ENCODE assay signal across 33 cellular contexts in the genomic region with DNA sequence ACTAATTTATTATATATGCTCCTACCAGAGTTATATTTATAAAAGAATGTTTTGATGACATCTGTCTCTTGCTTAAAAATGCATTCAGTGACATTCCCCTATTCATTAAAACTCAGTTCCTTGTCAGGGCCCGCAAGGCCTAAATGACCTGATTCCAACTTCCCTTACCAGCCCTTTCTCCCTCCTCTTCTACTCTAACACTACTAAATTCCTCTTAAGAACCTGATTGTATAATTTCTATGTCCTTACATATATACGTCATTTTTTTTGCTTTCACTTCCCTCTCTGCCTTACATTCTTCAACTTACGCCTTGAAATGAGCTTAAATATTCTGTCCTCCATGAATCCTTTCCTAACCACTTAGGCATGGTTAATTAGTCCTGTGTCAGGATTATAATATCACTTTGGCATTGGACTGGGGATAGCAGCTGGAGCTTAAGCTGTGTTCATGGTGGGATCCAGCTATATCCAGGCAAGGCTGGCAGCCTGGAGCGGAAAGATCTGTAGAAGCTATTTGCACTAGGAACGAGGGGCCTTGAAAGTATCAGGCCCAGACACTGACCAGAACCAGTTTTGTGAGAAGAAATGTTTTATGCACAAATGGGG.
DNase-seq lines count a peak whose midpoint lies in the region; ATAC-seq, FAIRE-seq and TF ChIP-seq lines count a peak whose summit lies in the region.
"Had no signal": no experiment of that assay in that cellular context is flagged by ENCODE, and none has a peak within 500 bp of the region (broad histone marks: within the 10 kb centered on the region; RNA-seq: fewer than 3 reads in every experiment).

No MANE protein-coding gene starts in this region.

- H3K36me3 Mint-ChIP-seq in naive thymus-derived CD4-positive, alpha-beta T cell = no peaks in the 10 kb centered on the region

- no peak overlapping the region for H3K27ac ChIP-seq in naive thymus-derived CD4-positive, alpha-beta T cell (ENCODE audit: low read depth, low read length)
- H3K27ac ChIP-seq: body of pancreas, left lung, right lobe of liver, stomach, vagina had no signal

- ATAC-seq in naive thymus-derived CD4-positive, alpha-beta T cell = peak; percentile 45
- no peak for ATAC-seq in Right ventricle myocardium inferior
- ATAC-seq: activated T-cell treated with anti-CD3 and anti-CD28 coated beads, Interleukin-2, amount 50 U/mL, for 72 hours; body of pancreas; esophagus mucosa; GM12878; K562; left lung; right lobe of liver; SK-N-SH treated with all-trans-retinoic acid at 6 μM for 48 hours had no signal

- no peak overlapping the region for H3K27ac Mint-ChIP-seq in naive thymus-derived CD4-positive, alpha-beta T cell
- H3K27ac Mint-ChIP-seq: activated T-cell treated with anti-CD3 and anti-CD28 coated beads, Interleukin-2, amount 50 U/mL, for 72 hours; dendritic cell treated with granulocyte-macrophage colony-stimulating factor and Interleukin-4, amounts not matched to agents 40 ng/mL and 50 ng/mL, for 4 days; T-helper 1 cell treated with Interleukin-12 subunit alpha and Interleukin-12 subunit beta and Interleukin-4 antibody, amounts not matched to agents 30 μg/mL and 1 μg/mL, for 36 hours had no signal

- H3K4me3 Mint-ChIP-seq in naive thymus-derived CD4-positive, alpha-beta T cell = no peak overlapping the region
- H3K4me3 Mint-ChIP-seq: activated T-cell treated with anti-CD3 and anti-CD28 coated beads, Interleukin-2, amount 50 U/mL, for 72 hours; dendritic cell treated with granulocyte-macrophage colony-stimulating factor and Interleukin-4, amounts not matched to agents 40 ng/mL and 50 ng/mL, for 4 days; T-helper 1 cell treated with Interleukin-12 subunit alpha and Interleukin-12 subunit beta and Interleukin-4 antibody, amounts not matched to agents 30 μg/mL and 1 μg/mL, for 36 hours had no signal

- H3K9me3 Mint-ChIP-seq in naive thymus-derived CD4-positive, alpha-beta T cell = peaks cover 0 to 7% (median 0%) of the 10 kb centered on the region in 11 donors
- H3K9me3 Mint-ChIP-seq: T-helper 1 cell treated with Interleukin-12 subunit alpha and Interleukin-12 subunit beta and Interleukin-4 antibody, amounts not matched to agents 30 μg/mL and 1 μg/mL, for 36 hours had no signal

- FAIRE-seq in D721Med (lab: Jason Lieb, UNC) = peak; percentile 84
- FAIRE-seq: GM12878, H1, K562 had no signal

- H3K27me3 Mint-ChIP-seq in naive thymus-derived CD4-positive, alpha-beta T cell = no peaks in the 10 kb centered on the region

- DNase-seq in D721Med (ENCODE audit: insufficient read length, low spot score) = no peak
- peak; percentile 71 to 91 for DNase-seq in NCI-H524 (lab: John Stamatoyannopoulos, UW)
- DNase-seq in SIG-M5 (lab: John Stamatoyannopoulos, UW) = peak; percentile 10
- DNase-seq in naive thymus-derived CD4-positive, alpha-beta T cell = no peak
- DNase-seq in NCI-H345 treated with DMSO at 0.1 percent for 48 hours (lab: John Stamatoyannopoulos, UW; ENCODE audit: unreplicated experiment) = no peak
- DNase-seq in stimulated activated CD4-positive, alpha-beta T cell treated with anti-CD3 and anti-CD28 coated beads, Interleukin-4, amount 100 ng/mL, for 24 hours = no peak
- no peak for DNase-seq in Right ventricle myocardium inferior (ENCODE audit: missing footprints)
- DNase-seq in T-helper 2 cell = no peak
- DNase-seq: activated CD4-positive, alpha-beta T cell treated with anti-CD3 and anti-CD28 coated beads, Interleukin-2, amount 50 U/mL, for 48 hours; activated CD4-positive, CD25-positive, alpha-beta regulatory T cell treated with anti-CD3 and anti-CD28 coated beads, Interleukin-2, amount 50 U/mL, for 72 hours; activated naive CD4-positive, alpha-beta T cell; activated T-cell treated with anti-CD3 and anti-CD28 coated beads, Interleukin-2, amount 50 U/mL, for 72 hours; BE2C; body of pancreas; DMS153; head of caudate nucleus; islet precursor cell; left lung; NCI-H1417 treated with DMSO at 0.1 percent for 48 hours; NCI-H2029 treated with DMSO at 0.1 percent for 48 hours; NCI-H2227 treated with DMSO at 0.1 percent for 48 hours; right lobe of liver; RPMI8226; stimulated activated CD4-positive, alpha-beta T cell treated with anti-CD3 and anti-CD28 coated beads, Interleukin-2, amount 100 ng/mL, for 48 hours; stomach had no signal

- POLR2A ChIA-PET in naive thymus-derived CD4-positive, alpha-beta T cell (lab: Charles Lee) = no interaction called here

- H3K4me1 Mint-ChIP-seq in naive thymus-derived CD4-positive, alpha-beta T cell = peaks cover 0 to 11% (median 0%) of the 10 kb centered on the region in 7 donors

- H3K36me3 ChIP-seq in naive thymus-derived CD4-positive, alpha-beta T cell (ENCODE audit: control insufficient read depth in 2 of 3, insufficient read depth in 3 of 3, low read length in 3 of 3) = no peaks in the 10 kb centered on the region
- H3K36me3 ChIP-seq: BE2C, left lung, right lobe of liver, stomach, vagina had no signal

- CTCF ChIA-PET in naive thymus-derived CD4-positive, alpha-beta T cell (lab: Charles Lee) = no interaction called here

- H3K4me3 ChIP-seq in naive thymus-derived CD4-positive, alpha-beta T cell (ENCODE audit: low read length) = no peak overlapping the region
- H3K4me3 ChIP-seq: body of pancreas, GM12878, K562, left lung, right lobe of liver, stomach, vagina had no signal

- no peaks in the 10 kb centered on the region for H3K4me1 ChIP-seq in naive thymus-derived CD4-positive, alpha-beta T cell (ENCODE audit: control insufficient read depth in 2 of 2, insufficient read depth in 2 of 2, low read length in 2 of 2)
- H3K4me1 ChIP-seq: body of pancreas, right lobe of liver, stomach, vagina had no signal

- no peaks in the 10 kb centered on the region for H3K27me3 ChIP-seq in naive thymus-derived CD4-positive, alpha-beta T cell (ENCODE audit: control insufficient read depth in 2 of 2, insufficient read depth in 2 of 2, low read length in 2 of 2)
- H3K27me3 ChIP-seq: BE2C, body of pancreas, left lung, right lobe of liver, stomach, vagina had no signal

- intact Hi-C loops in naive thymus-derived CD4-positive, alpha-beta T cell (cut with micrococcal nuclease) = no loop called here
- intact Hi-C loops in Right ventricle myocardium inferior (cut with DNase I) = no loop called here

- no peak for TF ChIP-seq CTCF in D721Med (IDR thresholded peaks at IDR 0.05; ENCODE audit: insufficient read depth, missing control alignments)

- H3K9me3 ChIP-seq in naive thymus-derived CD4-positive, alpha-beta T cell (ENCODE audit: control insufficient read depth in 2 of 3, low read length in 3 of 3) = no peaks in the 10 kb centered on the region
- H3K9me3 ChIP-seq: BE2C, body of pancreas, left lung, right lobe of liver, stomach, vagina had no signal

Comparison
In these comparisons a context has a peak if more than half of its experiments do, and no peak if none do; other contexts are left out.
1. DNase-seq: peak in NCI-H524 (2 of 2) and SIG-M5 (single experiment); none in D721Med (single experiment), naive thymus-derived CD4-positive, alpha-beta T cell (0 of 9), NCI-H345 treated with DMSO at 0.1 percent for 48 hours (single experiment), stimulated activated CD4-positive, alpha-beta T cell treated with anti-CD3 and anti-CD28 coated beads, Interleukin-4, amount 100 ng/mL, for 24 hours (single experiment), Right ventricle myocardium inferior (single experiment) and T-helper 2 cell (0 of 5).